ENCODE assay signal across 8 cellular contexts in genomic region chr7:85186521-85187241, GRCh38. TPM values are rescaled to one million over a fixed set of nuclear protein-coding genes. Genes with fewer than 3 reads are reported as not detected.
DNase-seq lines count a peak whose midpoint lies in the region; ATAC-seq and TF ChIP-seq lines count a peak whose summit lies in the region.

SEMA3D (minus strand) TSS chr7:85187056; CDS start chr7:85121891, 65,165 bp downstream.

- H3K27me3 ChIP-seq in neural progenitor cell: peaks cover 64% of the 10 kb centered on the region

- H3F3A ChIP-seq in neural progenitor cell (ENCODE audit: low read depth): peaks cover 15% of the 10 kb centered on the region

- no peak within 1 kb of the TSS for H3K27ac ChIP-seq in neural progenitor cell

- POLR2A ChIA-PET in activated CD8-positive, alpha-beta T cell treated with anti-CD3 and anti-CD28 coated beads, Interleukin-2, amount 10 ng/mL, durations not matched to agents 7 days and 5 days (lab: Charles Lee): no interaction called here

- no peaks in the 10 kb centered on the region for H3K4me1 ChIP-seq in neural progenitor cell

- no peaks in the 10 kb centered on the region for H4K20me1 ChIP-seq in neural progenitor cell (ENCODE audit: low read depth)

- H3K27ac Mint-ChIP-seq in activated CD8-positive, alpha-beta T cell treated with anti-CD3 and anti-CD28 coated beads, Interleukin-2, amount 10 ng/mL, durations not matched to agents 7 days and 5 days: no peak within 1 kb of the TSS
- peak within 1 kb of the TSS; percentile 80 for H3K27ac Mint-ChIP-seq in neural progenitor cell

- H3K36me3 ChIP-seq in neural progenitor cell: no peaks in the 10 kb centered on the region

- DNase-seq in C1 segment of cervical spinal cord (lab: John Stamatoyannopoulos, UW) (peak in 12 of 14 donors; percentile 23 to 81 (median 39)), NCI-H2107 (lab: John Stamatoyannopoulos, UW) (peak; percentile 85), germinal center (ENCODE audit: low spot score) (peak; percentile 42), neural progenitor cell (ENCODE audit: low spot score) (peak; percentile 92), NK-92 (lab: John Stamatoyannopoulos, UW; ENCODE audit: unreplicated experiment) (no peak)
- DNase-seq in activated CD8-positive, alpha-beta T cell treated with anti-CD3 and anti-CD28 coated beads, Interleukin-2, amount 10 ng/mL, durations not matched to agents 7 days and 5 days: no peak

- H3K9me3 ChIP-seq in neural progenitor cell (ENCODE audit: low read depth): no peaks in the 10 kb centered on the region

- no peaks in the 10 kb centered on the region for H3K9me3 Mint-ChIP-seq in activated CD8-positive, alpha-beta T cell treated with anti-CD3 and anti-CD28 coated beads, Interleukin-2, amount 10 ng/mL, durations not matched to agents 7 days and 5 days (ENCODE audit: insufficient read depth)
- H3K9me3 Mint-ChIP-seq in neural progenitor cell: no peaks in the 10 kb centered on the region

- no peaks in the 10 kb centered on the region for H3K79me2 ChIP-seq in neural progenitor cell (ENCODE audit: low read depth)

- peak within 1 kb of the TSS; percentile 82 for H3K4me3 ChIP-seq in neural progenitor cell

- H3K4me2 ChIP-seq in neural progenitor cell: peak within 1 kb of the TSS; percentile 97

- no peaks in the 10 kb centered on the region for H3K36me3 Mint-ChIP-seq in activated CD8-positive, alpha-beta T cell treated with anti-CD3 and anti-CD28 coated beads, Interleukin-2, amount 10 ng/mL, durations not matched to agents 7 days and 5 days (ENCODE audit: low read depth)
- no peaks in the 10 kb centered on the region for H3K36me3 Mint-ChIP-seq in neural progenitor cell

- CTCF ChIA-PET in activated CD8-positive, alpha-beta T cell treated with anti-CD3 and anti-CD28 coated beads, Interleukin-2, amount 10 ng/mL, durations not matched to agents 7 days and 5 days (lab: Charles Lee): no interaction called here

- H3K4me3 Mint-ChIP-seq in activated CD8-positive, alpha-beta T cell treated with anti-CD3 and anti-CD28 coated beads, Interleukin-2, amount 10 ng/mL, durations not matched to agents 7 days and 5 days: no peak within 1 kb of the TSS
- peak within 1 kb of the TSS; percentile 89 for H3K4me3 Mint-ChIP-seq in neural progenitor cell

- peak; percentile 92 for TF ChIP-seq CTCF in neural progenitor cell (IDR thresholded peaks at IDR 0.05)

- H2AFZ ChIP-seq in neural progenitor cell (replicated peaks): peak within 1 kb of the TSS; percentile 100

- no peak within 1 kb of the TSS for H3K9ac ChIP-seq in neural progenitor cell

- H3K4me1 Mint-ChIP-seq in activated CD8-positive, alpha-beta T cell treated with anti-CD3 and anti-CD28 coated beads, Interleukin-2, amount 10 ng/mL, durations not matched to agents 7 days and 5 days (ENCODE audit: low read depth): peaks cover 5% of the 10 kb centered on the region
- H3K4me1 Mint-ChIP-seq in neural progenitor cell: peaks cover 20% of the 10 kb centered on the region

- H3K27me3 Mint-ChIP-seq in activated CD8-positive, alpha-beta T cell treated with anti-CD3 and anti-CD28 coated beads, Interleukin-2, amount 10 ng/mL, durations not matched to agents 7 days and 5 days (ENCODE audit: low read depth): peaks cover 29% of the 10 kb centered on the region
- H3K27me3 Mint-ChIP-seq in neural progenitor cell (ENCODE audit: insufficient read depth, low read depth): peaks cover 5% of the 10 kb centered on the region

- ATAC-seq in GM18868 (IDR thresholded peaks at IDR 0.05; ENCODE audit: unreplicated experiment): peak; percentile 97
- peak; percentile 91 for ATAC-seq in HG03039 (IDR thresholded peaks at IDR 0.05; ENCODE audit: unreplicated experiment)
- peak; percentile 69 for ATAC-seq in activated CD8-positive, alpha-beta T cell treated with anti-CD3 and anti-CD28 coated beads, Interleukin-2, amount 10 ng/mL, durations not matched to agents 7 days and 5 days

RNA-seq across cellular contexts. Expression of gene SEMA3D, which starts in this region (rescaled TPM):
- not detected for total RNA-seq in activated CD8-positive, alpha-beta T cell treated with anti-CD3 and anti-CD28 coated beads, Interleukin-2, amount 10 ng/mL, durations not matched to agents 7 days and 5 days
- total RNA-seq in neural progenitor cell (ENCODE audit: low replicate concordance): 0.99 TPM in 2 replicates

Comparison
In these comparisons a context has a peak if more than half of its experiments do, and no peak if none do; other contexts are left out.
1. Peak in ATAC-seq in activated CD8-positive, alpha-beta T cell treated with anti-CD3 and anti-CD28 coated beads, Interleukin-2, amount 10 ng/mL, durations not matched to agents 7 days and 5 days; RNA of the gene not detected or under 1 TPM.
2. Peak in DNase-seq, H3K4me3 ChIP-seq and H3K4me2 ChIP-seq in neural progenitor cell; RNA of the gene not detected or under 1 TPM.
3. DNase-seq: peak in C1 segment of cervical spinal cord (12 of 14), NCI-H2107 (single experiment) and germinal center (single experiment); none in activated CD8-positive, alpha-beta T cell treated with anti-CD3 and anti-CD28 coated beads, Interleukin-2, amount 10 ng/mL, durations not matched to agents 7 days and 5 days (single experiment) and NK-92 (single experiment).
4. Peak in every context shown above with its lines, with median percentiles within 50 percentile points of each other: ATAC-seq.